Comparison of ENCODE assay signal across 16 cellular contexts in genomic region chr1:30473920-30474817, GRCh38.
"Had no signal": no experiment of that assay in that cellular context is flagged by ENCODE, and none has a peak within 500 bp of the region (broad histone marks: within the 10 kb centered on the region; RNA-seq: fewer than 3 reads in every experiment).

No MANE protein-coding gene starts in this region.

- DNase-seq: activated CD4-positive, alpha-beta T cell treated with anti-CD3 and anti-CD28 coated beads, Interleukin-2, amount 50 U/mL, for 48 hours; activated effector memory CD4-positive, alpha-beta T cell treated with Interleukin-2 at 50 U/mL for 16 hours; activated naive CD4-positive, alpha-beta T cell treated with anti-CD3 and anti-CD28 coated beads, Interleukin-2, amount 50 U/mL, for 16 hours; activated T-cell treated with anti-CD3 and anti-CD28 coated beads, Interleukin-2, amount 50 U/mL, for 4 hours; colonic mucosa; immature natural killer cell; left cardiac atrium; lower lobe of right lung; stimulated activated CD4-positive, alpha-beta T cell treated with anti-CD3 and anti-CD28 coated beads, Interleukin-1b, Interleukin-23, amount 100 ng/mL, for 48 hours; stimulated activated naive CD8-positive, alpha-beta T cell treated with anti-CD3 and anti-CD28 coated beads, Interleukin-15, amount 100 ng/mL, for 72 hours; T-cell; T-helper 9 cell had no signal

- H3K27me3 ChIP-seq: cardiac muscle cell, colonic mucosa had no signal

- H3K4me1 ChIP-seq: colonic mucosa, lower lobe of right lung had no signal

- H3K27ac ChIP-seq: cardiac muscle cell, colonic mucosa, lower lobe of right lung, thoracic aorta had no signal

- H3K4me3 ChIP-seq: cardiac muscle cell, colonic mucosa, lower lobe of right lung, thoracic aorta had no signal

- ATAC-seq: activated T-cell treated with anti-CD3 and anti-CD28 coated beads, Interleukin-2, amount 50 U/mL, for 4 hours; esophagus mucosa; left cardiac atrium; lower lobe of right lung; sciatic nerve; stimulated activated naive CD8-positive, alpha-beta T cell treated with anti-CD3 and anti-CD28 coated beads, Interleukin-15, amount 100 ng/mL, for 72 hours; T-cell had no signal

- H3K9me3 ChIP-seq: colonic mucosa, lower lobe of right lung, thoracic aorta had no signal
